21 cellular contexts compared by ENCODE assay signal in the genomic region with DNA sequence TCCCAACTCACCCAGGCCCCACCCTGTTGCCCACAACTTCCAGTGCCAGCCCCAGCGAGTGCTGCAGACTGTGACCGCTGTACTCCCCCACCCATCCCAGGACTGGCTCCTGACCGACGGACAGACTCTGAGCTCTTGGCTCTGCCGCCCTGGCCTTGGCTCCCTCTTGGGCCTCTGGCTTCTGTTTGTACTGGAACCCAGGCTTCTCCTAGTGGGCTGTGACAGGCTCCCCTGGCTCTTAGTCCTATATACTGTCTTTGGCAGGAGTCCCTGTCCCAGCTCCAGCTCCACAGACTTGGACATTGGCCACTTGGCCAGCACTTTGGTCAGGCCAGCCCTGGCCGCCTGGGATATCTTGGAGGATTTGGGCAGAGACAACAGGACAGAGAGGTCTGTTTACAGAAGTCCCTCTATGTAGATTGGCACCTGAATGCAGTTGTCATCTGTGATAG. TPM values are rescaled to one million over a fixed set of nuclear protein-coding genes. Genes with fewer than 3 reads are reported as not detected.
DNase-seq lines count a peak whose midpoint lies in the region; ATAC-seq lines count a peak whose summit lies in the region.
"Had no signal": no experiment of that assay in that cellular context is flagged by ENCODE, and none has a peak within 500 bp of the region (broad histone marks: within the 10 kb centered on the region; RNA-seq: fewer than 3 reads in every experiment).

No MANE protein-coding gene starts in this region.

- H3K4me3 ChIP-seq in neuronal stem cell (ENCODE audit: low read length in 2 of 2), result no peak overlapping the region
- H3K4me3 ChIP-seq: SJCRH30 had no signal

- H2BK5ac ChIP-seq in neuronal stem cell (ENCODE audit: low read length), result no peak overlapping the region

- WGBS in neuronal stem cell (ENCODE audit: extremely low coverage in 2 of 2, insufficient read length in 2 of 2, insufficient replicate concordance in 1 of 2), 2 donors, result no CpG with 5 or more reads among the region's 6 CpGs

- H2AK5ac ChIP-seq in neuronal stem cell (ENCODE audit: low read depth, low read length), result peak overlapping the region; percentile 23

- no peak overlapping the region for H3K4me2 ChIP-seq in neuronal stem cell (ENCODE audit: insufficient read depth, low read length, poor library complexity, severe bottlenecking)

- no peaks in the 10 kb centered on the region for H3K9me3 Mint-ChIP-seq in effector memory CD8-positive, alpha-beta T cell
- H3K9me3 Mint-ChIP-seq: activated naive CD4-positive, alpha-beta T cell treated with anti-CD3 and anti-CD28 coated beads, Interleukin-2, amount 50 U/mL, for 72 hours; endodermal cell had no signal

- DNase-seq in NCI-H2196 (lab: John Stamatoyannopoulos, UW; ENCODE audit: unreplicated experiment) (peak; percentile 14), NCI-H2196 treated with DMSO at 0.1 percent for 48 hours (lab: John Stamatoyannopoulos, UW; ENCODE audit: unreplicated experiment) (no peak), left cardiac atrium (peak; percentile 69), neuronal stem cell (ENCODE audit: low spot score) (no peak), SK-N-DZ (ENCODE audit: low spot score) (no peak), NCI-H2081 (lab: John Stamatoyannopoulos, UW) (no peak)
- no peak for DNase-seq in effector memory CD8-positive, alpha-beta T cell
- DNase-seq: DMS153, endodermal cell, foreskin keratinocyte, KG1, NCI-H1436, NCI-H510A, occipital lobe, SJCRH30, T-helper 9 cell had no signal

- H4K91ac ChIP-seq in neuronal stem cell (ENCODE audit: low read depth, low read length, poor library complexity), result no peak overlapping the region

- peaks cover 3 to 24% of the 10 kb centered on the region in 2 donors for H3K4me1 ChIP-seq in neuronal stem cell (ENCODE audit: control insufficient read depth in 2 of 2, insufficient read depth in 1 of 2, low read depth in 1 of 2, low read length in 2 of 2)
- H3K4me1 ChIP-seq: foreskin keratinocyte had no signal

- no peak overlapping the region for H3K27ac ChIP-seq in neuronal stem cell (replicated peaks; ENCODE audit: low read length)
- H3K27ac ChIP-seq: 22Rv1, foreskin keratinocyte, HL-60, SJCRH30 had no signal

- H3K36me3 ChIP-seq in neuronal stem cell (replicated peaks in 1 of 2; ENCODE audit: control insufficient read depth in 2 of 2, insufficient read depth in 2 of 2, low read length in 2 of 2), result no peaks in the 10 kb centered on the region
- H3K36me3 ChIP-seq: SJCRH30 had no signal

- no peak overlapping the region for H2BK12ac ChIP-seq in neuronal stem cell (ENCODE audit: low read length)

- H3K18ac ChIP-seq in neuronal stem cell (ENCODE audit: low read length), result peak overlapping the region; percentile 38

- H3K27ac Mint-ChIP-seq in effector memory CD8-positive, alpha-beta T cell, result no peak overlapping the region
- H3K27ac Mint-ChIP-seq: activated naive CD4-positive, alpha-beta T cell treated with anti-CD3 and anti-CD28 coated beads, Interleukin-2, amount 50 U/mL, for 72 hours; endodermal cell; mesothelial cell of epicardium had no signal

- no peak overlapping the region for H2BK15ac ChIP-seq in neuronal stem cell (ENCODE audit: low read length)

- H3K36me3 Mint-ChIP-seq in effector memory CD8-positive, alpha-beta T cell (ENCODE audit: insufficient read depth), result no peaks in the 10 kb centered on the region
- H3K36me3 Mint-ChIP-seq: activated naive CD4-positive, alpha-beta T cell treated with anti-CD3 and anti-CD28 coated beads, Interleukin-2, amount 50 U/mL, for 72 hours; mesothelial cell of epicardium had no signal

- no peak overlapping the region for H3K14ac ChIP-seq in neuronal stem cell (ENCODE audit: low read length)

- no peak overlapping the region for H3K23ac ChIP-seq in neuronal stem cell (ENCODE audit: low read depth, low read length, poor library complexity)

- H2AFZ ChIP-seq in neuronal stem cell (ENCODE audit: low read length), result no peak overlapping the region

- H3K79me1 ChIP-seq in neuronal stem cell (ENCODE audit: low read depth, low read length), result no peaks in the 10 kb centered on the region

- ATAC-seq in left cardiac atrium (peak; percentile 81 to 85), HG02938 (IDR thresholded peaks at IDR 0.05; ENCODE audit: unreplicated experiment) (no peak)
- no peak for ATAC-seq in effector memory CD8-positive, alpha-beta T cell (replicated peaks)
- ATAC-seq: activated naive CD4-positive, alpha-beta T cell treated with anti-CD3 and anti-CD28 coated beads, Interleukin-2, amount 50 U/mL, for 72 hours; foreskin keratinocyte had no signal

- no peak overlapping the region for H2BK120ac ChIP-seq in neuronal stem cell (ENCODE audit: low read depth, low read length)

- H3K27me3 ChIP-seq in neuronal stem cell (ENCODE audit: control insufficient read depth in 3 of 3, insufficient read depth in 3 of 3, low read depth in 1 of 3, low read length in 3 of 3), result peaks cover 0 to 15% (median 0%) of the 10 kb centered on the region in 3 experiments
- H3K27me3 ChIP-seq: SJCRH30 had no signal

- H4K8ac ChIP-seq in neuronal stem cell (ENCODE audit: low read depth, low read length), result no peak overlapping the region

- no peaks in the 10 kb centered on the region for H3K4me1 Mint-ChIP-seq in effector memory CD8-positive, alpha-beta T cell (ENCODE audit: low read depth in 2 of 2)

- intact Hi-C loops in left cardiac atrium (cut with DNase I), result no loop called here

- no peak overlapping the region for H3K4me3 Mint-ChIP-seq in effector memory CD8-positive, alpha-beta T cell
- H3K4me3 Mint-ChIP-seq: endodermal cell, mesothelial cell of epicardium had no signal

- no peak overlapping the region for H3K9ac ChIP-seq in neuronal stem cell (ENCODE audit: low read depth, low read length, poor library complexity)

- H3K9me3 ChIP-seq in neuronal stem cell (replicated peaks in 1 of 2; ENCODE audit: control insufficient read depth in 2 of 2, insufficient read depth in 1 of 2, low read depth in 1 of 2, low read length in 2 of 2), result no peaks in the 10 kb centered on the region
- H3K9me3 ChIP-seq: SJCRH30 had no signal

- no peak overlapping the region for H3K4ac ChIP-seq in neuronal stem cell (ENCODE audit: low read length)

- peaks cover 54 to 59% of the 10 kb centered on the region in 2 donors for H3K27me3 Mint-ChIP-seq in effector memory CD8-positive, alpha-beta T cell

RNA-seq across cellular contexts. Expression of a gene that starts 41.1 kb away (rescaled TPM):
- under 1 TPM in 1 of 2 donors, not detected in 1; 0.12 TPM for total RNA-seq in left cardiac atrium
- 1.6 TPM for polyA plus RNA-seq in neuronal stem cell (2013, experiment 1 of 2)
- polyA plus RNA-seq in neuronal stem cell (2013, experiment 2 of 2), result 1.3 TPM
- not detected in 2 replicates for polyA plus RNA-seq in SK-N-DZ (2014; cell fraction: cytosol; rRNA removed)
- polyA plus RNA-seq in SK-N-DZ (2014; cell fraction: nucleus; rRNA removed), result not detected in 2 replicates
- total RNA-seq: occipital lobe, SJCRH30 had no signal

Comparison
In these comparisons a context has a peak if more than half of its experiments do, and no peak if none do; other contexts are left out.
1. DNase-seq: peak in NCI-H2196 (single experiment) and left cardiac atrium (single experiment); none in NCI-H2196 treated with DMSO at 0.1 percent for 48 hours (single experiment), neuronal stem cell (single experiment), SK-N-DZ (single experiment), effector memory CD8-positive, alpha-beta T cell (0 of 3) and NCI-H2081 (0 of 2).
2. ATAC-seq: peak in left cardiac atrium (2 of 2); none in HG02938 (single experiment) and effector memory CD8-positive, alpha-beta T cell (single experiment).